8 cellular contexts compared by ENCODE assay signal in genomic region chr17:32342603-32343325, GRCh38. TPM values are rescaled to one million over a fixed set of nuclear protein-coding genes. Genes with fewer than 3 reads are reported as not detected.
DNase-seq lines count a peak whose midpoint lies in the region; ATAC-seq and TF ChIP-seq lines count a peak whose summit lies in the region.

No MANE protein-coding gene starts in this region.

- H3F3A ChIP-seq in SK-N-SH (replicated peaks; ENCODE audit: insufficient read depth): peaks cover 10% of the 10 kb centered on the region

- no peaks in the 10 kb centered on the region for H3K27me3 ChIP-seq in SK-N-SH (ENCODE audit: insufficient read depth)
- H3K27me3 ChIP-seq in suprapubic skin: no peaks in the 10 kb centered on the region

- peaks cover 0 to 15% of the 10 kb centered on the region in 2 experiments; a peak in 1 of 4 replicates for H3K4me1 ChIP-seq in SK-N-SH (ENCODE audit: control insufficient read depth in 1 of 2, insufficient read depth in 2 of 2, low read depth in 1 of 2, low read length in 1 of 2)
- peaks cover 20% of the 10 kb centered on the region for H3K4me1 ChIP-seq in suprapubic skin

- peaks cover 16% of the 10 kb centered on the region for H3K4me1 Mint-ChIP-seq in activated CD8-positive, alpha-beta T cell treated with anti-CD3 and anti-CD28 coated beads for 36 hours (ENCODE audit: low read depth)
- peaks cover 24 to 29% of the 10 kb centered on the region in 2 donors for H3K4me1 Mint-ChIP-seq in immature natural killer cell

- H3K36me3 Mint-ChIP-seq in activated CD8-positive, alpha-beta T cell treated with anti-CD3 and anti-CD28 coated beads for 36 hours (ENCODE audit: low read depth): peaks cover 5% of the 10 kb centered on the region
- H3K36me3 Mint-ChIP-seq in immature natural killer cell: peaks cover 0 to 6% (median 5%) of the 10 kb centered on the region in 3 donors

- DNase-seq in SK-N-SH (no peak), immature natural killer cell (no peak), suprapubic skin (ENCODE audit: low spot score in 2 of 2) (no peak)
- no peak for DNase-seq in activated CD8-positive, alpha-beta T cell treated with anti-CD3 and anti-CD28 coated beads for 36 hours

- peak overlapping the region; percentile 74 for H3K9ac ChIP-seq in SK-N-SH

- no peak for TF ChIP-seq POLR2A in suprapubic skin (IDR thresholded peaks at IDR 0.05)

- no peaks in the 10 kb centered on the region for H3K9me3 Mint-ChIP-seq in activated CD8-positive, alpha-beta T cell treated with anti-CD3 and anti-CD28 coated beads for 36 hours
- no peaks in the 10 kb centered on the region for H3K9me3 Mint-ChIP-seq in immature natural killer cell

- POLR2A ChIA-PET in SK-N-SH (lab: Yijun Ruan, JAX): no interaction called here
- POLR2A ChIA-PET in activated CD8-positive, alpha-beta T cell treated with anti-CD3 and anti-CD28 coated beads for 36 hours (lab: Charles Lee): interaction anchor here (0.7 to 2.4 kb wide), 4 partner anchors 8 to 102 kb away, joined by 4 to 18 read pairs (median 7); partner anchors contain the start of genes PSMD11 and ZNF207

- peak overlapping the region; percentile 88 for H3K4me3 Mint-ChIP-seq in activated CD8-positive, alpha-beta T cell treated with anti-CD3 and anti-CD28 coated beads for 36 hours
- peak overlapping the region; percentile 86 to 97 (median 95) for H3K4me3 Mint-ChIP-seq in immature natural killer cell

- H3K36me3 ChIP-seq in SK-N-SH (replicated peaks in 1 of 2; ENCODE audit: control insufficient read depth in 1 of 2, insufficient read depth in 2 of 2, low read length in 1 of 2) (peaks cover 7 to 9% of the 10 kb centered on the region in 2 experiments), suprapubic skin (peaks cover 6% of the 10 kb centered on the region)

- no peaks in the 10 kb centered on the region for H4K20me1 ChIP-seq in SK-N-SH (ENCODE audit: insufficient read depth)

- peak overlapping the region; percentile 94 for H2AFZ ChIP-seq in SK-N-SH (ENCODE audit: low read depth)

- H3K27ac Mint-ChIP-seq in activated CD8-positive, alpha-beta T cell treated with anti-CD3 and anti-CD28 coated beads for 36 hours: peak overlapping the region; percentile 89
- H3K27ac Mint-ChIP-seq in immature natural killer cell: peak overlapping the region; percentile 81 to 96 (median 92)

- CTCF ChIA-PET in SK-N-SH (lab: Yijun Ruan, JAX): no interaction called here
- CTCF ChIA-PET in activated CD8-positive, alpha-beta T cell treated with anti-CD3 and anti-CD28 coated beads for 36 hours (lab: Charles Lee): interaction anchor here (1.3 to 1.7 kb wide), 3 partner anchors 10 to 101 kb away, joined by 4 read pairs; partner anchors contain the start of gene PSMD11

- H3K9me3 ChIP-seq in SK-N-SH (no peaks in the 10 kb centered on the region), suprapubic skin (no peaks in the 10 kb centered on the region)

- H3K4me3 ChIP-seq in SK-N-SH (ENCODE audit: low read depth in 2 of 2, low read length in 1 of 2) (peak overlapping the region; percentile 59 to 69), suprapubic skin (peak overlapping the region; percentile 65)

- no peak for ATAC-seq in SK-N-SH treated with all-trans-retinoic acid at 6 μM for 48 hours
- no peak for ATAC-seq in activated CD8-positive, alpha-beta T cell treated with anti-CD3 and anti-CD28 coated beads for 36 hours
- ATAC-seq in GM19023 (IDR thresholded peaks at IDR 0.05; ENCODE audit: unreplicated experiment): no peak
- no peak for ATAC-seq in HG03521 (IDR thresholded peaks at IDR 0.05; ENCODE audit: unreplicated experiment)
- ATAC-seq in GM19455 (IDR thresholded peaks at IDR 0.05; ENCODE audit: unreplicated experiment): no peak

- 64% methylated on average over 14 of the region's 14 CpGs for WGBS in SK-N-SH (ENCODE audit: low lambda C conversion rate)
- 48% methylated on average over 14 of the region's 14 CpGs for WGBS in suprapubic skin

- H3K79me2 ChIP-seq in SK-N-SH (ENCODE audit: insufficient read depth): no peaks in the 10 kb centered on the region

- H3K4me2 ChIP-seq in SK-N-SH: peak overlapping the region; percentile 80

- TF ChIP-seq EP300 in SK-N-SH (IDR thresholded peaks at IDR 0.05; ENCODE audit: borderline replicate concordance in 1 of 2, low read depth in 1 of 2, low read length in 1 of 2) (no peak), suprapubic skin (IDR thresholded peaks at IDR 0.05) (no peak)

- no peak for TF ChIP-seq RAD21 in SK-N-SH (IDR thresholded peaks at IDR 0.05; ENCODE audit: low read length)

- TF ChIP-seq CTCF in SK-N-SH (IDR thresholded peaks at IDR 0.05) (no peak), suprapubic skin (IDR thresholded peaks at IDR 0.05) (no peak)
- no peak for TF ChIP-seq CTCF in activated CD8-positive, alpha-beta T cell treated with anti-CD3 and anti-CD28 coated beads for 36 hours (IDR thresholded peaks at IDR 0.05)

- no peaks in the 10 kb centered on the region for H3K9me2 ChIP-seq in SK-N-SH

- peak overlapping the region; percentile 43 to 84; a peak in 3 of 4 replicates for H3K27ac ChIP-seq in SK-N-SH (ENCODE audit: low read depth in 2 of 2, low read length in 1 of 2)
- peak overlapping the region; percentile 79 for H3K27ac ChIP-seq in suprapubic skin

- H3K27me3 Mint-ChIP-seq in activated CD8-positive, alpha-beta T cell treated with anti-CD3 and anti-CD28 coated beads for 36 hours: no peaks in the 10 kb centered on the region
- H3K27me3 Mint-ChIP-seq in immature natural killer cell (ENCODE audit: low read depth in 3 of 3): peaks cover 0 to 8% (median 8%) of the 10 kb centered on the region in 3 donors

- intact Hi-C loops in activated CD8-positive, alpha-beta T cell treated with anti-CD3 and anti-CD28 coated beads for 36 hours (cut with micrococcal nuclease): no loop called here

TF ChIP-seq in SK-N-SH, 30 proteins besides CTCF, POLR2A, EP300 and RAD21 (continues in another document):
- no peak for TF ChIP-seq GABPA (IDR thresholded peaks at IDR 0.05; ENCODE audit: low read depth)
- no peak for TF ChIP-seq JUND (IDR thresholded peaks at IDR 0.05)
- no peak for TF ChIP-seq EZH2phosphoT487 (IDR thresholded peaks at IDR 0.05; ENCODE audit: borderline replicate concordance, low read depth)
- no peak for TF ChIP-seq SIN3A (IDR thresholded peaks at IDR 0.05; ENCODE audit: borderline replicate concordance, low read depth, low read length)
- no peak for TF ChIP-seq RXRA (IDR thresholded peaks at IDR 0.05; ENCODE audit: borderline replicate concordance, low read depth)
- TF ChIP-seq IRF3 (IDR thresholded peaks at IDR 0.05; ENCODE audit: low read depth, low read length): no peak
- TF ChIP-seq TEAD4 (IDR thresholded peaks at IDR 0.05; ENCODE audit: borderline replicate concordance, insufficient read depth): no peak
- TF ChIP-seq MAX (IDR thresholded peaks at IDR 0.05; ENCODE audit: low read depth): no peak
- TF ChIP-seq TCF12 (IDR thresholded peaks at IDR 0.05): no peak

TF ChIP-seq in SK-N-SH treated with all-trans-retinoic acid at 6 μM for 48 hours, 23 proteins besides CTCF, POLR2A, EP300 and RAD21:
- TF ChIP-seq ZC3H10 (CRISPR knock-in tag; IDR thresholded peaks at IDR 0.05) (no peak), CSDC2 (CRISPR knock-in tag; IDR thresholded peaks at IDR 0.05) (no peak), GLIS3 (CRISPR knock-in tag; IDR thresholded peaks at IDR 0.05) (no peak), ESRRG (CRISPR knock-in tag; IDR thresholded peaks at IDR 0.05) (no peak)

RNA-seq across cellular contexts. Expression of gene C17orf75, which starts 0.8 kb away (rescaled TPM):
- 14.2 and 19.4 TPM in 2 replicates for polyA plus RNA-seq in SK-N-SH (2012; rRNA removed)
- 16.3 and 18.9 TPM in 2 replicates for polyA plus RNA-seq in SK-N-SH (2012; cell fraction: cytosol; rRNA removed)
- 28.3 and 44.4 TPM in 2 replicates for polyA plus RNA-seq in SK-N-SH (2012; cell fraction: nucleus; rRNA removed)
- total RNA-seq in activated CD8-positive, alpha-beta T cell treated with anti-CD3 and anti-CD28 coated beads for 36 hours: 10 to 100 TPM; 30.8 to 32.7 TPM
- polyA plus RNA-seq in immature natural killer cell: 10 to 100 TPM in 2 of 3 donors, 1 to 10 TPM in 1; 9.8 to 18.5 (median 12.0) TPM
- 10 to 100 TPM in 1 of 4 donors, 1 to 10 TPM in 3; 4.1 to 12.4 (median 8.3) TPM for total RNA-seq in suprapubic skin

RNA-seq across cellular contexts. Expression of gene ZNF207, which starts 7.2 kb away (rescaled TPM):
- polyA plus RNA-seq in SK-N-SH (2012; rRNA removed) (122 and 167 TPM in 2 replicates), immature natural killer cell (100 to 1,000 TPM; 155 to 223 (median 221) TPM)
- polyA plus RNA-seq in SK-N-SH (2012; cell fraction: cytosol; rRNA removed): 125 and 128 TPM in 2 replicates
- 163 and 243 TPM in 2 replicates for polyA plus RNA-seq in SK-N-SH (2012; cell fraction: nucleus; rRNA removed)
- 100 to 1,000 TPM; 189 to 201 TPM for total RNA-seq in activated CD8-positive, alpha-beta T cell treated with anti-CD3 and anti-CD28 coated beads for 36 hours
- 100 to 1,000 TPM; 124 to 316 (median 141) TPM for total RNA-seq in suprapubic skin
